9 cellular contexts compared by ENCODE assay signal in genomic region chrX:110420771-110421498, GRCh38.
DNase-seq lines count a peak whose midpoint lies in the region; ATAC-seq and TF ChIP-seq lines count a peak whose summit lies in the region.
"Had no signal": no experiment of that assay in that cellular context is flagged by ENCODE, and none has a peak within 500 bp of the region (broad histone marks: within the 10 kb centered on the region; RNA-seq: fewer than 3 reads in every experiment).

No MANE protein-coding gene starts in this region.

- POLR2A ChIA-PET in A673 (lab: Charles Lee; ENCODE audit: low non-redundant PET): no interaction called here
- POLR2A ChIA-PET in RWPE1 (lab: Yijun Ruan, JAX; ENCODE audit: low non-redundant PET): no interaction called here

- H3K27ac Mint-ChIP-seq in activated naive CD8-positive, alpha-beta T cell treated with anti-CD3 and anti-CD28 coated beads, Interleukin-2, amount 50 U/mL, for 24 hours: no peak overlapping the region

- no peaks in the 10 kb centered on the region for H3K4me1 Mint-ChIP-seq in activated naive CD8-positive, alpha-beta T cell treated with anti-CD3 and anti-CD28 coated beads, Interleukin-2, amount 50 U/mL, for 24 hours

- no peaks in the 10 kb centered on the region for H3K9me3 ChIP-seq in A673 (ENCODE audit: low read depth, low read length, poor library complexity, severe bottlenecking)

- TF ChIP-seq POLR2A in erythroblast (IDR thresholded peaks at IDR 0.05; ENCODE audit: low read length): no peak

- H3K36me3 ChIP-seq in A673 (ENCODE audit: insufficient read depth, low read length, poor library complexity, severe bottlenecking): no peaks in the 10 kb centered on the region

- no TSS peak for BruUV-seq in A673 (replicated peaks; lab: Mats Ljungman, UMichigan)

- no peaks in the 10 kb centered on the region for H3K36me3 Mint-ChIP-seq in activated naive CD8-positive, alpha-beta T cell treated with anti-CD3 and anti-CD28 coated beads, Interleukin-2, amount 50 U/mL, for 24 hours (ENCODE audit: low read depth)

- TF ChIP-seq CTCF in A673 (conservative IDR thresholded peaks at IDR 0.05; ENCODE audit: low read depth, low read length) (peak; percentile 44), RWPE1 (conservative IDR thresholded peaks at IDR 0.05; ENCODE audit: low read depth) (no peak)

- peak; percentile 65 for ATAC-seq in GM18517 (IDR thresholded peaks at IDR 0.05; ENCODE audit: unreplicated experiment)
- ATAC-seq in activated naive CD8-positive, alpha-beta T cell treated with anti-CD3 and anti-CD28 coated beads, Interleukin-2, amount 50 U/mL, for 24 hours: no peak

- peaks cover 13% of the 10 kb centered on the region for H3K4me1 ChIP-seq in A673 (ENCODE audit: insufficient read depth, low read length, poor library complexity, severe bottlenecking)
- H3K4me1 ChIP-seq: parathyroid adenoma had no signal

- no peaks in the 10 kb centered on the region for H3K27me3 ChIP-seq in A673 (replicated peaks; ENCODE audit: insufficient read depth, low read depth, low read length, poor library complexity)

- no peak overlapping the region for H3K4me3 ChIP-seq in A673 (ENCODE audit: low read depth, low read length, poor library complexity, severe bottlenecking)

- CTCF ChIA-PET in A673 (lab: Charles Lee): interaction anchor here (1.1 kb wide), 1 partner anchor 453 kb away, joined by 4 read pairs; no protein-coding TSS in a partner anchor
- CTCF ChIA-PET in RWPE1 (lab: Yijun Ruan, JAX): interaction anchor here (0.6 to 1.4 kb wide), 3 partner anchors 11 to 671 kb away, joined by 3 to 6 read pairs (median 4); no protein-coding TSS in a partner anchor

- intact Hi-C loops in A673 (cut with micrococcal nuclease; ENCODE audit: unreplicated experiment): no loop called here

- H3K9me3 Mint-ChIP-seq in activated naive CD8-positive, alpha-beta T cell treated with anti-CD3 and anti-CD28 coated beads, Interleukin-2, amount 50 U/mL, for 24 hours: no peaks in the 10 kb centered on the region

- peak; percentile 27 for DNase-seq in A673 (ENCODE audit: low spot score)
- DNase-seq in NCI-H526 treated with DMSO at 0.1 percent for 48 hours (lab: John Stamatoyannopoulos, UW): peak; percentile 36
- DNase-seq in erythroblast (lab: John Stamatoyannopoulos, UW): peak; percentile 29 to 49
- DNase-seq in activated naive CD8-positive, alpha-beta T cell treated with anti-CD3 and anti-CD28 coated beads, Interleukin-2, amount 50 U/mL, for 24 hours: no peak
- DNase-seq in COR-L47 (lab: John Stamatoyannopoulos, UW): no peak
- no peak for DNase-seq in RWPE1 (ENCODE audit: low spot score)
- no peak for DNase-seq in activated naive CD4-positive, alpha-beta T cell treated with Interleukin-2 at 50 U/mL for 16 hours

- H3K27me3 Mint-ChIP-seq in activated naive CD8-positive, alpha-beta T cell treated with anti-CD3 and anti-CD28 coated beads, Interleukin-2, amount 50 U/mL, for 24 hours: no peaks in the 10 kb centered on the region

- H3K27ac ChIP-seq in A673 (ENCODE audit: low read depth, low read length, poor library complexity, severe bottlenecking) (no peak overlapping the region), RWPE1 (no peak overlapping the region)
- H3K27ac ChIP-seq: parathyroid adenoma had no signal

- H3K4me3 Mint-ChIP-seq in activated naive CD8-positive, alpha-beta T cell treated with anti-CD3 and anti-CD28 coated beads, Interleukin-2, amount 50 U/mL, for 24 hours: no peak overlapping the region

Comparison
In these comparisons a context has a peak if more than half of its experiments do, and no peak if none do; other contexts are left out.
1. DNase-seq: peak in A673 (single experiment), NCI-H526 treated with DMSO at 0.1 percent for 48 hours (single experiment) and erythroblast (2 of 2); none in activated naive CD8-positive, alpha-beta T cell treated with anti-CD3 and anti-CD28 coated beads, Interleukin-2, amount 50 U/mL, for 24 hours (single experiment), COR-L47 (single experiment), RWPE1 (single experiment) and activated naive CD4-positive, alpha-beta T cell treated with Interleukin-2 at 50 U/mL for 16 hours (single experiment).